Comparison of ENCODE assay signal across 9 cellular contexts in the genomic region with DNA sequence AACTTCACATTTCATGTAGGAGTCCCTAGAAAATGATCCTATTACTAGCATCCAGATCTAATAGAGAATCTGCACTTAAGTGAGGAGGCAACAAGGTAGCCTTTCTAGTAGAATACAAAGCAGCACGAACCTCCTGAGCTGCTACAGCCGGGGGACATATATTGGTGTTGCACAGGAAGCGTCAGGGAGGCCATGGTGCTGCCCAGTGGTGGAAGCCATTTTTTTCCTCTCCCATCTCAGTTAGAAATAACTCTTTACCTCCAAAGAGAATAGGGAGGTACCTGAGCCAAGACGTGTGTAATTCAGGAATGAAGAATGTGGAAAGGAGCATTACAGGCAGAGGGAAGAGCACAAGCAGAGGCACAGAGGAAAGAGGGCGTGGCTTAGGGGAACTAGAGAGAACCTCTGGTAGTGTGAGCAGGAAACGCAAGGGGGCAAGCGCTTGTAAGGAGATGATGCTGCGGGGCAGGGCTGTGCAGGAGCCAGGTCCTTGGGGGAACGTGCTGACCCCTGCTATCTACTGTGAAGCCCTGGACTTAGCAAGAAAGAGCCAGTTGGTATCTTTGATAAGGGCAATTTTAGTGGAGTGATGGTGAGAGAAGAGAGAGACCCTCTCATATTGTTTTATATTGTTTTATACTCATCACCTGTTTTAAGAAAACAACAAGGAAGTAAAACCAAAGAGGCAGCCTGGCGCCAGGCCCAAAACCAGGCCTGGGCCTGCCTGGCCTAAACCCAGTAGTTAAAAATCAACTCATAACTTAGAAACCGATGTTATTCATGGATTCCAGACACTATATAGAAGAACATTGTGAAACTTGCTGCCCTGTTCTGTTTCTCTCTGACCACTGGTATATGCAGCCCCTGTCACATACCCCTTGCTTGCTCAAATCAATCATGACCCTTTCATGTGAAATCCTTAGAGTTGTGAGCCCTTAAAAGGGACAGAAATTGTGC. TPM values are rescaled to one million over a fixed set of nuclear protein-coding genes. Genes with fewer than 3 reads are reported as not detected.
DNase-seq lines count a peak whose midpoint lies in the region; ATAC-seq and TF ChIP-seq lines count a peak whose summit lies in the region.
"Had no signal": no experiment of that assay in that cellular context is flagged by ENCODE, and none has a peak within 500 bp of the region (broad histone marks: within the 10 kb centered on the region; RNA-seq: fewer than 3 reads in every experiment).

No MANE protein-coding gene starts in this region.

- no peaks in the 10 kb centered on the region for H3K79me2 ChIP-seq in DND-41 (ENCODE audit: insufficient read depth, low read length)

- H2BK12ac ChIP-seq in neuronal stem cell (ENCODE audit: low read length) = no peak overlapping the region

- H3K36me3 Mint-ChIP-seq in CD14-positive monocyte = no peaks in the 10 kb centered on the region
- H3K36me3 Mint-ChIP-seq in glutamatergic neuron (ENCODE audit: unreplicated experiment) = no peaks in the 10 kb centered on the region

- no peak overlapping the region for H4K8ac ChIP-seq in neuronal stem cell (ENCODE audit: low read depth, low read length)

- in situ Hi-C loops in GM13977 (cut with MboI; ENCODE audit: low pct_unique_long_range_greater_than_20kb, low sequenced_read_pairs, unreplicated experiment) = no loop called here

- H3K27me3 Mint-ChIP-seq in CD14-positive monocyte (ENCODE audit: low read depth in 3 of 3) (peaks cover 0 to 2% (median 0%) of the 10 kb centered on the region in 3 donors), glutamatergic neuron (ENCODE audit: unreplicated experiment) (peaks cover 2% of the 10 kb centered on the region)

- H3K9me3 Mint-ChIP-seq in CD14-positive monocyte (peaks cover 0 to 3% (median 0%) of the 10 kb centered on the region in 7 donors), glutamatergic neuron (ENCODE audit: unreplicated experiment) (peaks cover 2% of the 10 kb centered on the region)

- H2BK120ac ChIP-seq in neuronal stem cell (ENCODE audit: low read depth, low read length) = no peak overlapping the region

- no peaks in the 10 kb centered on the region for H3K36me3 ChIP-seq in DND-41 (ENCODE audit: insufficient read depth, low read length)
- H3K36me3 ChIP-seq in neuronal stem cell (replicated peaks in 1 of 2; ENCODE audit: control insufficient read depth in 2 of 2, insufficient read depth in 2 of 2, low read length in 2 of 2) = no peaks in the 10 kb centered on the region
- H3K36me3 ChIP-seq: left ventricle myocardium inferior had no signal

- no peak for ATAC-seq in DND-41 (ENCODE audit: insufficient read depth, low read depth)

- H4K91ac ChIP-seq in neuronal stem cell (ENCODE audit: low read depth, low read length, poor library complexity) = no peak overlapping the region

- H3K4me1 Mint-ChIP-seq in CD14-positive monocyte = peaks cover 29% of the 10 kb centered on the region
- H3K4me1 Mint-ChIP-seq in glutamatergic neuron (ENCODE audit: low read depth, unreplicated experiment) = peaks cover 12% of the 10 kb centered on the region

- TF ChIP-seq CTCF in DND-41 (IDR thresholded peaks at IDR 0.05; ENCODE audit: borderline replicate concordance, extremely low read depth, low read length, poor library complexity, severe bottlenecking) (no peak), GM13977 (IDR thresholded peaks at IDR 0.05; ENCODE audit: extremely low read depth, insufficient read depth, missing control alignments) (no peak), CD14-positive monocyte (IDR thresholded peaks at IDR 0.05) (no peak), glutamatergic neuron (IDR thresholded peaks at IDR 0.05; ENCODE audit: partially characterized antibody, unreplicated experiment) (no peak)

- H3K27ac Mint-ChIP-seq in CD14-positive monocyte = no peak overlapping the region
- H3K27ac Mint-ChIP-seq in glutamatergic neuron (ENCODE audit: unreplicated experiment) = no peak overlapping the region

- no peak overlapping the region for H3K4me3 Mint-ChIP-seq in CD14-positive monocyte
- no peak overlapping the region for H3K4me3 Mint-ChIP-seq in glutamatergic neuron (ENCODE audit: unreplicated experiment)

- H3K9ac ChIP-seq in DND-41 (ENCODE audit: low read depth, low read length) (no peak overlapping the region), neuronal stem cell (ENCODE audit: low read depth, low read length, poor library complexity) (no peak overlapping the region)

- H3K27me3 ChIP-seq in DND-41 (ENCODE audit: insufficient read depth, low read length, poor library complexity) (no peaks in the 10 kb centered on the region), neuronal stem cell (ENCODE audit: control insufficient read depth in 3 of 3, insufficient read depth in 3 of 3, low read depth in 1 of 3, low read length in 3 of 3) (peaks cover 0 to 4% (median 0%) of the 10 kb centered on the region in 3 experiments)

- H2AFZ ChIP-seq in DND-41 (ENCODE audit: low read depth, low read length) (no peak overlapping the region), neuronal stem cell (ENCODE audit: low read length) (peak overlapping the region; percentile 80)

- H3K4me1 ChIP-seq in DND-41 (ENCODE audit: insufficient read depth, low read length) = peaks cover 43% of the 10 kb centered on the region
- H3K4me1 ChIP-seq in neuronal stem cell (ENCODE audit: control insufficient read depth in 2 of 2, insufficient read depth in 1 of 2, low read depth in 1 of 2, low read length in 2 of 2) = no peaks in the 10 kb centered on the region
- H3K4me1 ChIP-seq: left ventricle myocardium inferior had no signal

- H3K4me3 ChIP-seq in DND-41 (ENCODE audit: low read depth in 1 of 2, low read length in 2 of 2) (no peak overlapping the region), neuronal stem cell (ENCODE audit: low read length in 2 of 2) (no peak overlapping the region)
- H3K4me3 ChIP-seq: left ventricle myocardium inferior had no signal

- no peak overlapping the region for H2AK5ac ChIP-seq in neuronal stem cell (ENCODE audit: low read depth, low read length)

- H3K27ac ChIP-seq in DND-41 (ENCODE audit: low read length) (0 out of 2 replicates have a peak overlapping the region, but pooled peaks have one; percentile 6), neuronal stem cell (replicated peaks; ENCODE audit: low read length) (no peak overlapping the region)
- H3K27ac ChIP-seq: left ventricle myocardium inferior had no signal

- H3K4ac ChIP-seq in neuronal stem cell (ENCODE audit: low read length) = no peak overlapping the region

- H3K4me2 ChIP-seq in DND-41 (ENCODE audit: insufficient read depth, low read length) (no peak overlapping the region), neuronal stem cell (ENCODE audit: insufficient read depth, low read length, poor library complexity, severe bottlenecking) (no peak overlapping the region)

- DNase-seq in DND-41 (peak; percentile 39), RPMI7951 (ENCODE audit: low read depth) (peak; percentile 25), neuronal stem cell (ENCODE audit: low spot score) (no peak), GM19240 (ENCODE audit: insufficient read length, low spot score) (no peak), GM13977 (ENCODE audit: low spot score) (no peak), CD14-positive monocyte (ENCODE audit: low spot score) (no peak), glutamatergic neuron (no peak)
- DNase-seq in activated naive CD4-positive, alpha-beta T cell treated with anti-CD3 and anti-CD28 coated beads, Interleukin-2, amount 50 U/mL, for 16 hours = peak; percentile 55
- DNase-seq: left ventricle myocardium inferior had no signal

- no peak overlapping the region for H3K14ac ChIP-seq in neuronal stem cell (ENCODE audit: low read length)

- H4K20me1 ChIP-seq in DND-41 (ENCODE audit: insufficient read depth, low read length) = no peaks in the 10 kb centered on the region

- H3K18ac ChIP-seq in neuronal stem cell (ENCODE audit: low read length) = no peak overlapping the region

- no peaks in the 10 kb centered on the region for H3K9me3 ChIP-seq in DND-41 (ENCODE audit: insufficient read depth, low read length, severe bottlenecking)
- no peaks in the 10 kb centered on the region for H3K9me3 ChIP-seq in neuronal stem cell (replicated peaks in 1 of 2; ENCODE audit: control insufficient read depth in 2 of 2, insufficient read depth in 1 of 2, low read depth in 1 of 2, low read length in 2 of 2)
- H3K9me3 ChIP-seq: left ventricle myocardium inferior had no signal

- intact Hi-C loops in CD14-positive monocyte (cut with micrococcal nuclease) = no loop called here

- H2BK15ac ChIP-seq in neuronal stem cell (ENCODE audit: low read length) = no peak overlapping the region

- no peak overlapping the region for H3K23ac ChIP-seq in neuronal stem cell (ENCODE audit: low read depth, low read length, poor library complexity)

- H2BK5ac ChIP-seq in neuronal stem cell (ENCODE audit: low read length) = no peak overlapping the region

- no CpG with 5 or more reads among the region's 11 CpGs for WGBS in neuronal stem cell (ENCODE audit: extremely low coverage in 2 of 2, insufficient read length in 2 of 2, insufficient replicate concordance in 1 of 2), 2 donors

- H3K79me1 ChIP-seq in neuronal stem cell (ENCODE audit: low read depth, low read length) = no peaks in the 10 kb centered on the region

RNA-seq across cellular contexts. Expression of a gene that starts 50.0 kb away (rescaled TPM):
- total RNA-seq in RPMI7951 (2014; rRNA removed; shearing (Covaris generic)) = 18.1 and 19.0 TPM in 2 replicates
- 16.7 TPM for polyA plus RNA-seq in neuronal stem cell (2013, experiment 1 of 2)
- 16.5 TPM for polyA plus RNA-seq in neuronal stem cell (2013, experiment 2 of 2)
- 1 to 10 TPM; 4.3 to 8.3 TPM for polyA plus RNA-seq in CD14-positive monocyte
- total RNA-seq in glutamatergic neuron (ENCODE audit: unreplicated experiment) = 29.2 TPM

Comparison
In these comparisons a context has a peak if more than half of its experiments do, and no peak if none do; other contexts are left out.
1. DNase-seq: peak in DND-41 (single experiment), RPMI7951 (single experiment) and activated naive CD4-positive, alpha-beta T cell treated with anti-CD3 and anti-CD28 coated beads, Interleukin-2, amount 50 U/mL, for 16 hours (single experiment); none in neuronal stem cell (single experiment), GM19240 (single experiment), GM13977 (single experiment), CD14-positive monocyte (single experiment) and glutamatergic neuron (single experiment).